Comparison of ENCODE assay signal across 1 cellular context in genomic region chr1:228114827-228115226, GRCh38.
A peak's percentile ranks its signal among the peaks of the same experiment; 100 is the strongest.
TF ChIP-seq lines count a peak whose summit lies in the region.

No MANE protein-coding gene starts in this region.

TF ChIP-seq in HepG2, 621 proteins besides CTCF, POLR2A, EP300 and RAD21:
- TF ChIP-seq DNMT1 (CRISPR knock-in tag; IDR thresholded peaks at IDR 0.05) = no peak
- TF ChIP-seq NR2C2 (CRISPR knock-in tag; IDR thresholded peaks at IDR 0.05; ENCODE audit: borderline replicate concordance) = peak; percentile 36; the same call in 1 of the 2 replicates
- no peak for TF ChIP-seq SOX13 (IDR thresholded peaks at IDR 0.05)
- TF ChIP-seq SOX13 (CRISPR knock-in tag; conservative IDR thresholded peaks at IDR 0.05 in 1 of 2, IDR thresholded peaks at IDR 0.05 in 1 of 2) = peak in 1 of 2 experiments; percentile 70; a peak in 1 of 4 replicates
- no peak for TF ChIP-seq SRSF9 (IDR thresholded peaks at IDR 0.05; ENCODE audit: borderline replicate concordance, insufficient read depth, low read depth, low read length, poor library complexity, severe bottlenecking)
- no peak for TF ChIP-seq ZNF790 (CRISPR knock-in tag; IDR thresholded peaks at IDR 0.05; ENCODE audit: borderline replicate concordance)
- peak; percentile 50 for TF ChIP-seq MED1 (CRISPR knock-in tag; IDR thresholded peaks at IDR 0.05)
- TF ChIP-seq SAP130 (CRISPR knock-in tag; IDR thresholded peaks at IDR 0.05; ENCODE audit: low read depth) = peak; percentile 56; the same call in 1 of the 2 replicates
- 0 out of 2 replicates have a peak, but pooled peaks have one; percentile 22 for TF ChIP-seq ZNF264 (CRISPR knock-in tag; IDR thresholded peaks at IDR 0.05)
- no peak for TF ChIP-seq NR2F2 (IDR thresholded peaks at IDR 0.05; ENCODE audit: borderline replicate concordance, low read depth)
- no peak for TF ChIP-seq RAD51 (IDR thresholded peaks at IDR 0.05; ENCODE audit: borderline replicate concordance)
- peak; percentile 20; the same call in 1 of the 2 replicates for TF ChIP-seq SIX1 (CRISPR knock-in tag; IDR thresholded peaks at IDR 0.05; ENCODE audit: borderline replicate concordance)
- TF ChIP-seq ZFP1 (CRISPR knock-in tag; IDR thresholded peaks at IDR 0.05) = 0 out of 2 replicates have a peak, but pooled peaks have one; percentile 28
- TF ChIP-seq NR2F6 (IDR thresholded peaks at IDR 0.05) = peak; percentile 26; the same call in 1 of the 2 replicates
- peak; percentile 75 for TF ChIP-seq NR2F6 (CRISPR knock-in tag; IDR thresholded peaks at IDR 0.05)
- peak; percentile 34; the same call in 1 of the 2 replicates for TF ChIP-seq SOX5 (CRISPR knock-in tag; IDR thresholded peaks at IDR 0.05; ENCODE audit: borderline replicate concordance)
- no peak for TF ChIP-seq ZNF776 (CRISPR knock-in tag; IDR thresholded peaks at IDR 0.05)
- no peak for TF ChIP-seq ZNF674 (CRISPR knock-in tag; IDR thresholded peaks at IDR 0.05; ENCODE audit: low read depth)
- TF ChIP-seq RARA (CRISPR knock-in tag; IDR thresholded peaks at IDR 0.05) = peak; percentile 86
- TF ChIP-seq ATF1 (CRISPR knock-in tag; IDR thresholded peaks at IDR 0.05) = 0 out of 2 replicates have a peak, but pooled peaks have one; percentile 15
- TF ChIP-seq CREBL2 (CRISPR knock-in tag; IDR thresholded peaks at IDR 0.05; ENCODE audit: borderline replicate concordance) = no peak
- no peak for TF ChIP-seq NFE2L1 (CRISPR knock-in tag; IDR thresholded peaks at IDR 0.05; ENCODE audit: borderline replicate concordance)
- TF ChIP-seq SOX6 (IDR thresholded peaks at IDR 0.05) = no peak
- peak; percentile 40; the same call in 1 of the 2 replicates for TF ChIP-seq SOX6 (CRISPR knock-in tag; IDR thresholded peaks at IDR 0.05)
- TF ChIP-seq EED (CRISPR knock-in tag; IDR thresholded peaks at IDR 0.05) = no peak
- peak; percentile 32; the same call in 1 of the 2 replicates for TF ChIP-seq ARID3A (IDR thresholded peaks at IDR 0.05; ENCODE audit: low read depth, low read length)
- peak in 1 of 2 experiments; percentile 41; a peak in 1 of 4 replicates for TF ChIP-seq NR2F1 (CRISPR knock-in tag; IDR thresholded peaks at IDR 0.05)
- peak; percentile 97 for TF ChIP-seq MEF2D (CRISPR knock-in tag; IDR thresholded peaks at IDR 0.05)
- no peak for TF ChIP-seq NBN (conservative IDR thresholded peaks at IDR 0.05)
- peak; percentile 80 for TF ChIP-seq ARID5B (CRISPR knock-in tag; IDR thresholded peaks at IDR 0.05)
- peak; percentile 47; the same call in 1 of the 2 replicates for TF ChIP-seq GATAD2A (CRISPR knock-in tag; IDR thresholded peaks at IDR 0.05)
- no peak for TF ChIP-seq FOXP1 (IDR thresholded peaks at IDR 0.05)
- TF ChIP-seq FOXP1 (CRISPR knock-in tag; IDR thresholded peaks at IDR 0.05) = peak; percentile 33; the same call in 1 of the 2 replicates
- TF ChIP-seq ZNF530 (CRISPR knock-in tag; IDR thresholded peaks at IDR 0.05; ENCODE audit: low read depth) = no peak
- peak; percentile 67; the same call in 1 of the 2 replicates for TF ChIP-seq CEBPB (IDR thresholded peaks at IDR 0.05; ENCODE audit: borderline replicate concordance, low read depth, low read length)
- TF ChIP-seq CCDC6 (CRISPR knock-in tag; IDR thresholded peaks at IDR 0.05) = no peak
- TF ChIP-seq EZH2 (conservative IDR thresholded peaks at IDR 0.05; ENCODE audit: low read depth, low read length) = no peak
- peak; percentile 42; the same call in 1 of the 2 replicates for TF ChIP-seq HMG20A (CRISPR knock-in tag; IDR thresholded peaks at IDR 0.05; ENCODE audit: borderline replicate concordance)
- TF ChIP-seq NCOA2 (CRISPR knock-in tag; IDR thresholded peaks at IDR 0.05) = peak; percentile 87
- TF ChIP-seq HHEX (CRISPR knock-in tag; IDR thresholded peaks at IDR 0.05) = 0 out of 2 replicates have a peak, but pooled peaks have one; percentile 11
- TF ChIP-seq CEBPG (CRISPR knock-in tag; IDR thresholded peaks at IDR 0.05) = peak; percentile 47; the same call in 1 of the 2 replicates
- TF ChIP-seq ATAD3A (CRISPR knock-in tag; IDR thresholded peaks at IDR 0.05) = no peak
- TF ChIP-seq SMAD1 (CRISPR knock-in tag; IDR thresholded peaks at IDR 0.05; ENCODE audit: borderline replicate concordance, low read depth) = no peak
- TF ChIP-seq FOXA3 (CRISPR knock-in tag; IDR thresholded peaks at IDR 0.05) = peak; percentile 59
- TF ChIP-seq KDM6A (CRISPR knock-in tag; IDR thresholded peaks at IDR 0.05; ENCODE audit: low read depth) = no peak
- peak; percentile 53; the same call in 1 of the 2 replicates for TF ChIP-seq FOXJ3 (CRISPR knock-in tag; IDR thresholded peaks at IDR 0.05; ENCODE audit: borderline replicate concordance)
- TF ChIP-seq IKZF5 (CRISPR knock-in tag; IDR thresholded peaks at IDR 0.05) = no peak
- peak; percentile 48 for TF ChIP-seq RXRB (CRISPR knock-in tag; IDR thresholded peaks at IDR 0.05; ENCODE audit: borderline replicate concordance)
- no peak for TF ChIP-seq NRL (CRISPR knock-in tag; IDR thresholded peaks at IDR 0.05; ENCODE audit: borderline replicate concordance)
- no peak for TF ChIP-seq RFXANK (CRISPR knock-in tag; IDR thresholded peaks at IDR 0.05)
- peak; percentile 61; the same call in 1 of the 2 replicates for TF ChIP-seq ISL2 (CRISPR knock-in tag; IDR thresholded peaks at IDR 0.05)
- 0 out of 2 replicates have a peak, but pooled peaks have one; percentile 27 for TF ChIP-seq THRA (CRISPR knock-in tag; IDR thresholded peaks at IDR 0.05; ENCODE audit: borderline replicate concordance)
- no peak for TF ChIP-seq KLF13 (CRISPR knock-in tag; IDR thresholded peaks at IDR 0.05)
- no peak for TF ChIP-seq HINFP (CRISPR knock-in tag; IDR thresholded peaks at IDR 0.05; ENCODE audit: low read depth)
- TF ChIP-seq ZNF740 (CRISPR knock-in tag; IDR thresholded peaks at IDR 0.05) = no peak
- TF ChIP-seq ZNF468 (CRISPR knock-in tag; IDR thresholded peaks at IDR 0.05) = no peak
- no peak for TF ChIP-seq ELF3 (CRISPR knock-in tag; IDR thresholded peaks at IDR 0.05)
- no peak for TF ChIP-seq ZBTB37 (CRISPR knock-in tag; IDR thresholded peaks at IDR 0.05)
- peak; percentile 26; the same call in 1 of the 2 replicates for TF ChIP-seq HNF4A (CRISPR knock-in tag; IDR thresholded peaks at IDR 0.05)
